Comparison of ENCODE assay signal across 1 cellular context in genomic region chr3:151816091-151816604, GRCh38.
TF ChIP-seq lines count a peak whose summit lies in the region.

No MANE protein-coding gene starts in this region.

TF ChIP-seq in HepG2, 621 proteins besides CTCF, POLR2A, EP300 and RAD21 (continued from another document):
- TF ChIP-seq ZNF646 (CRISPR knock-in tag; IDR thresholded peaks at IDR 0.05) (no peak), MIXL1 (CRISPR knock-in tag; IDR thresholded peaks at IDR 0.05) (peak; percentile 47; the same call in 1 of the 2 replicates), HDAC2 (CRISPR knock-in tag; IDR thresholded peaks at IDR 0.05) (peak; percentile 33; the same call in 1 of the 2 replicates), FOXP4 (CRISPR knock-in tag; IDR thresholded peaks at IDR 0.05) (peak; percentile 61), THAP11 (CRISPR knock-in tag; IDR thresholded peaks at IDR 0.05) (peak; percentile 24; the same call in 1 of the 2 replicates), HMG20A (CRISPR knock-in tag; IDR thresholded peaks at IDR 0.05; ENCODE audit: borderline replicate concordance) (peak; percentile 78), SOX6 (IDR thresholded peaks at IDR 0.05) (no peak), SOX6 (CRISPR knock-in tag; IDR thresholded peaks at IDR 0.05) (peak; percentile 91), NR2F2 (IDR thresholded peaks at IDR 0.05; ENCODE audit: borderline replicate concordance, low read depth) (peak; percentile 51; the same call in 1 of the 2 replicates)
TF ChIP-seq in HepG2: peak in this region for 88.
